Comparison of ENCODE assay signal across 19 cellular contexts in genomic region chr3:156583469-156583868, GRCh38.
"Had no signal": no experiment of that assay in that cellular context is flagged by ENCODE, and none has a peak within 500 bp of the region (broad histone marks: within the 10 kb centered on the region; RNA-seq: fewer than 3 reads in every experiment).

No MANE protein-coding gene starts in this region.

- FAIRE-seq: bronchial epithelial cell, pancreas, urothelium cell line had no signal

- H3K27ac Mint-ChIP-seq: activated naive CD4-positive, alpha-beta T cell treated with anti-CD3 and anti-CD28 coated beads for 36 hours; activated naive CD8-positive, alpha-beta T cell treated with anti-CD3 and anti-CD28 coated beads, Interleukin-2, amount 50 U/mL, for 24 hours; activated T-helper 2 cell treated with anti-CD3 and anti-CD28 coated beads, Interferon-gamma antibody, Interleukin-2, Interleukin-4, amounts not matched to agents 10 μg/mL and 5 μg/mL and 100 μg/mL, durations not matched to agents 14 hours and 24 hours and 36 hours; mesothelial cell of epicardium; stimulated activated naive B cell treated with anti-CD40 and anti-IgM and Interleukin-4, amounts not matched to agents 10 μg/mL and 1 μg/mL and 100 μg/mL, for 72 hours had no signal

- ATAC-seq: activated naive CD8-positive, alpha-beta T cell treated with anti-CD3 and anti-CD28 coated beads, Interleukin-2, amount 50 U/mL, for 24 hours; gastroesophageal sphincter; heart right ventricle; left colon; lower lobe of right lung; pancreas; stimulated activated naive B cell treated with anti-CD40 and anti-IgM and Interleukin-4, amounts not matched to agents 10 μg/mL and 1 μg/mL and 100 μg/mL, for 72 hours had no signal

- H3K4me3 ChIP-seq: ascending aorta, gastroesophageal sphincter, heart right ventricle, lower lobe of right lung, pancreas, tibial artery had no signal

- H3K27ac ChIP-seq: ascending aorta, gastroesophageal sphincter, heart right ventricle, lower lobe of right lung, pancreas, tibial artery had no signal

- H3K9me3 Mint-ChIP-seq: activated naive CD4-positive, alpha-beta T cell treated with anti-CD3 and anti-CD28 coated beads for 36 hours; activated naive CD8-positive, alpha-beta T cell treated with anti-CD3 and anti-CD28 coated beads, Interleukin-2, amount 50 U/mL, for 24 hours; activated T-helper 2 cell treated with anti-CD3 and anti-CD28 coated beads, Interferon-gamma antibody, Interleukin-2, Interleukin-4, amounts not matched to agents 10 μg/mL and 5 μg/mL and 100 μg/mL, durations not matched to agents 14 hours and 24 hours and 36 hours; mesothelial cell of epicardium had no signal

- H3K4me3 Mint-ChIP-seq: activated naive CD4-positive, alpha-beta T cell treated with anti-CD3 and anti-CD28 coated beads for 36 hours; activated naive CD8-positive, alpha-beta T cell treated with anti-CD3 and anti-CD28 coated beads, Interleukin-2, amount 50 U/mL, for 24 hours; mesothelial cell of epicardium; stimulated activated naive B cell treated with anti-CD40 and anti-IgM and Interleukin-4, amounts not matched to agents 10 μg/mL and 1 μg/mL and 100 μg/mL, for 72 hours had no signal

- H3K36me3 Mint-ChIP-seq: mesothelial cell of epicardium; stimulated activated naive B cell treated with anti-CD40 and anti-IgM and Interleukin-4, amounts not matched to agents 10 μg/mL and 1 μg/mL and 100 μg/mL, for 72 hours had no signal

- H3K9me3 ChIP-seq: ascending aorta, gastroesophageal sphincter, heart right ventricle, lower lobe of right lung, pancreas, tibial artery had no signal

- H3K4me1 ChIP-seq: gastroesophageal sphincter, pancreas had no signal

- DNase-seq: activated CD4-positive, alpha-beta T cell treated with anti-CD3 and anti-CD28 coated beads for 4 hours; activated naive CD4-positive, alpha-beta T cell treated with anti-CD3 and anti-CD28 coated beads for 36 hours; activated naive CD8-positive, alpha-beta T cell treated with anti-CD3 and anti-CD28 coated beads, Interleukin-2, amount 50 U/mL, for 24 hours; dermis blood vessel endothelial cell; heart right ventricle; left colon; lower lobe of right lung; pancreas; stimulated activated CD4-positive, alpha-beta T cell treated with anti-CD3 and anti-CD28 coated beads, Interleukin-12 subunit alpha, Interleukin-12 subunit beta, amount 100 ng/mL, for 4 hours; stimulated activated CD4-positive, alpha-beta T cell treated with anti-CD3 and anti-CD28 coated beads, Interleukin-2, amount 100 ng/mL, for 24 hours; stimulated activated naive B cell treated with anti-CD40 and anti-IgM and Interleukin-4, amounts not matched to agents 10 μg/mL and 1 μg/mL and 100 μg/mL, for 72 hours; T1000; tibial artery had no signal

- H3K27me3 ChIP-seq: ascending aorta, gastroesophageal sphincter, heart right ventricle, pancreas, tibial artery had no signal

- H3K36me3 ChIP-seq: ascending aorta, gastroesophageal sphincter, heart right ventricle, lower lobe of right lung, pancreas, tibial artery had no signal
